In genomic region chr11:79090191-79090590, GRCh38 we compare ENCODE assay signal across 25 cellular contexts.
DNase-seq lines count a peak whose midpoint lies in the region; ATAC-seq and TF ChIP-seq lines count a peak whose summit lies in the region.
"Had no signal": no experiment of that assay in that cellular context is flagged by ENCODE, and none has a peak within 500 bp of the region (broad histone marks: within the 10 kb centered on the region; RNA-seq: fewer than 3 reads in every experiment).

No MANE protein-coding gene starts in this region.

- TF ChIP-seq CTCF in SK-N-SH (IDR thresholded peaks at IDR 0.05): no peak
- TF ChIP-seq CTCF in endodermal cell (conservative IDR thresholded peaks at IDR 0.05): no peak

- H2BK5ac ChIP-seq in trophoblast cell (ENCODE audit: low read depth, low read length, poor library complexity): no peak overlapping the region

- H3K9me3 ChIP-seq in SK-N-SH (no peaks in the 10 kb centered on the region), endodermal cell (ENCODE audit: control insufficient read depth, low read length) (no peaks in the 10 kb centered on the region), trophoblast cell (ENCODE audit: insufficient read depth, low read depth, low read length) (no peaks in the 10 kb centered on the region)

- no peak for TF ChIP-seq RAD21 in SK-N-SH (IDR thresholded peaks at IDR 0.05; ENCODE audit: low read length)

- H3K9ac ChIP-seq in SK-N-SH: no peak overlapping the region
- no peak overlapping the region for H3K9ac ChIP-seq in endodermal cell (ENCODE audit: extremely low read depth, low read length, poor library complexity, severe bottlenecking)
- H3K9ac ChIP-seq in trophoblast cell (ENCODE audit: low read length): no peak overlapping the region

- H3K27me3 ChIP-seq in SK-N-SH (ENCODE audit: insufficient read depth): no peaks in the 10 kb centered on the region
- no peaks in the 10 kb centered on the region for H3K27me3 ChIP-seq in endodermal cell (ENCODE audit: control insufficient read depth, insufficient read depth, low read length, poor library complexity, severe bottlenecking)
- H3K27me3 ChIP-seq in trophoblast cell (ENCODE audit: insufficient read depth, low read length): no peaks in the 10 kb centered on the region

- no peak overlapping the region for H3K4me3 Mint-ChIP-seq in endodermal cell
- H3K4me3 Mint-ChIP-seq: B cell; CD14-positive monocyte; CD8-positive, alpha-beta memory T cell; T-helper 1 cell treated with Interleukin-12 subunit alpha and Interleukin-12 subunit beta and Interleukin-4 antibody, amounts not matched to agents 30 μg/mL and 1 μg/mL, for 36 hours had no signal

- CTCF ChIA-PET in SK-N-SH (lab: Yijun Ruan, JAX): interaction anchor here (0.9 to 4.5 kb wide), 4 partner anchors 8 to 311 kb away, joined by 3 to 34 read pairs (median 4); no protein-coding TSS in a partner anchor

- no peak overlapping the region for H3K4ac ChIP-seq in trophoblast cell (ENCODE audit: low read depth, low read length)

- no peak for ATAC-seq in SK-N-SH treated with all-trans-retinoic acid at 6 μM for 48 hours
- ATAC-seq: HepG2 had no signal

- H3K9me2 ChIP-seq in SK-N-SH: no peaks in the 10 kb centered on the region

- peaks cover 33 to 41% of the 10 kb centered on the region in 2 experiments for H3K4me1 ChIP-seq in SK-N-SH (ENCODE audit: control insufficient read depth in 1 of 2, insufficient read depth in 2 of 2, low read depth in 1 of 2, low read length in 1 of 2)
- H3K4me1 ChIP-seq in endodermal cell (ENCODE audit: control insufficient read depth, insufficient read depth, low read length): peaks cover 40% of the 10 kb centered on the region
- H3K4me1 ChIP-seq in trophoblast cell (ENCODE audit: control insufficient read depth in 1 of 2, insufficient read depth in 2 of 2, low read length in 2 of 2): peaks cover 47 to 65% of the 10 kb centered on the region in 2 experiments

- H3K18ac ChIP-seq in trophoblast cell (ENCODE audit: low read length): no peak overlapping the region

- no peak overlapping the region for H4K8ac ChIP-seq in trophoblast cell (ENCODE audit: low read depth, low read length)

- H2BK120ac ChIP-seq in trophoblast cell (ENCODE audit: insufficient read depth, low read length, poor library complexity): no peak overlapping the region

- peak in 1 of 2 experiments; percentile 36; a peak in 1 of 4 replicates for TF ChIP-seq EP300 in SK-N-SH (IDR thresholded peaks at IDR 0.05; ENCODE audit: borderline replicate concordance in 1 of 2, low read depth in 1 of 2, low read length in 1 of 2)

- POLR2A ChIA-PET in SK-N-SH (lab: Yijun Ruan, JAX): no interaction called here

- no peaks in the 10 kb centered on the region for H3K9me3 Mint-ChIP-seq in endodermal cell
- H3K9me3 Mint-ChIP-seq: T-helper 1 cell treated with Interleukin-12 subunit alpha and Interleukin-12 subunit beta and Interleukin-4 antibody, amounts not matched to agents 30 μg/mL and 1 μg/mL, for 36 hours had no signal

- H2AK5ac ChIP-seq in trophoblast cell (ENCODE audit: low read length): no peak overlapping the region

- DNase-seq in SK-N-SH (no peak), NCI-H69 (lab: John Stamatoyannopoulos, UW) (peak; percentile 87), endodermal cell (no peak), trophoblast cell (peak in 1 of 2 donors; percentile 17), AG08396 (ENCODE audit: low spot score) (no peak)
- no peak for DNase-seq in activated CD4-positive, alpha-beta T cell treated with anti-CD3 and anti-CD28 coated beads, Interleukin-2, amount 50 U/mL, for 48 hours
- DNase-seq: CD8-positive, alpha-beta memory T cell; DMS 273 treated with DMSO at 0.1 percent for 48 hours; DND-41; Karpas-422; NCI-H1105; NCI-H1694 treated with DMSO at 0.1 percent for 48 hours; NCI-H2171; NCI-H345; NCI-H510A treated with DMSO at 0.1 percent for 48 hours; NCI-H748 treated with DMSO at 0.1 percent for 48 hours; NK-92 treated with Interleukin-12 subunit alpha and Interleukin-12 subunit beta, amount 100 ng/mL, for 24 hours; PC-9; RPMI8226; SHP77 had no signal

- peaks cover 54% of the 10 kb centered on the region for H3K79me1 ChIP-seq in trophoblast cell (ENCODE audit: low read length)

- H4K12ac ChIP-seq in trophoblast cell (ENCODE audit: low read depth, low read length): no peak overlapping the region

- no peak overlapping the region for H2BK12ac ChIP-seq in trophoblast cell (ENCODE audit: low read length)

- no peak overlapping the region for H2AFZ ChIP-seq in SK-N-SH (ENCODE audit: low read depth)
- H2AFZ ChIP-seq in trophoblast cell (ENCODE audit: insufficient read depth, low read length, poor library complexity): no peak overlapping the region
- H2AFZ ChIP-seq: PC-9 had no signal

- peak overlapping the region; percentile 48 for H3K27ac Mint-ChIP-seq in endodermal cell
- H3K27ac Mint-ChIP-seq: B cell; CD14-positive monocyte; CD8-positive, alpha-beta memory T cell; T-helper 1 cell treated with Interleukin-12 subunit alpha and Interleukin-12 subunit beta and Interleukin-4 antibody, amounts not matched to agents 30 μg/mL and 1 μg/mL, for 36 hours had no signal

- no peak overlapping the region for H3K23ac ChIP-seq in trophoblast cell (ENCODE audit: low read length)

- H3K4me2 ChIP-seq in SK-N-SH (no peak overlapping the region), trophoblast cell (ENCODE audit: low read length) (no peak overlapping the region)
- H3K4me2 ChIP-seq: PC-9 had no signal

- H3K27ac ChIP-seq in SK-N-SH (ENCODE audit: low read depth in 2 of 2, low read length in 1 of 2): peak overlapping the region in 1 of 2 experiments; percentile 94; a peak in 2 of 4 replicates
- H3K27ac ChIP-seq in endodermal cell (ENCODE audit: low read depth, low read length): no peak overlapping the region
- H3K27ac ChIP-seq in trophoblast cell (ENCODE audit: low read depth, low read length): peak overlapping the region; percentile 99
- H3K27ac ChIP-seq: PC-9 had no signal

- no peaks in the 10 kb centered on the region for H3K27me3 Mint-ChIP-seq in endodermal cell (ENCODE audit: insufficient read depth)
- H3K27me3 Mint-ChIP-seq: B cell had no signal

- no peaks in the 10 kb centered on the region for H3K36me3 Mint-ChIP-seq in endodermal cell (ENCODE audit: low read depth)
- H3K36me3 Mint-ChIP-seq: CD14-positive monocyte; CD8-positive, alpha-beta memory T cell had no signal

- 96% methylated on average over 5 of the region's 6 CpGs for WGBS in SK-N-SH (ENCODE audit: low lambda C conversion rate)
- 87 to 98% methylated on average over 5 to 6 of the region's 6 CpGs for whole genome bisulfite sequencing in endodermal cell (ENCODE audit: insufficient coverage in 1 of 2, insufficient read length in 1 of 2), 2 experiments
- no CpG with 5 or more reads among the region's 6 CpGs for WGBS in trophoblast cell (ENCODE audit: extremely low coverage, insufficient coverage, insufficient read length)

- H3K14ac ChIP-seq in trophoblast cell (ENCODE audit: low read length): no peak overlapping the region

- H4K91ac ChIP-seq in trophoblast cell (ENCODE audit: low read depth, low read length): peak overlapping the region; percentile 52

- peaks cover 37% of the 10 kb centered on the region for H3F3A ChIP-seq in SK-N-SH (replicated peaks; ENCODE audit: insufficient read depth)

- H4K20me1 ChIP-seq in SK-N-SH (ENCODE audit: insufficient read depth): no peaks in the 10 kb centered on the region

- H3K79me2 ChIP-seq in SK-N-SH (ENCODE audit: insufficient read depth) (no peaks in the 10 kb centered on the region), trophoblast cell (ENCODE audit: control insufficient read depth, insufficient read depth, low read length, poor library complexity) (peaks cover 13% of the 10 kb centered on the region)

- peaks cover 57% of the 10 kb centered on the region for H3K4me1 Mint-ChIP-seq in endodermal cell
- H3K4me1 Mint-ChIP-seq: B cell; CD14-positive monocyte; CD8-positive, alpha-beta memory T cell had no signal

- H3K4me3 ChIP-seq in SK-N-SH (ENCODE audit: low read depth in 2 of 2, low read length in 1 of 2): no peak overlapping the region
- H3K4me3 ChIP-seq in endodermal cell (ENCODE audit: low read length): no peak overlapping the region
- no peak overlapping the region for H3K4me3 ChIP-seq in trophoblast cell (ENCODE audit: low read depth, low read length)
- H3K4me3 ChIP-seq: PC-9 had no signal

- H3K36me3 ChIP-seq in SK-N-SH (replicated peaks in 1 of 2; ENCODE audit: control insufficient read depth in 1 of 2, insufficient read depth in 2 of 2, low read length in 1 of 2): no peaks in the 10 kb centered on the region
- no peaks in the 10 kb centered on the region for H3K36me3 ChIP-seq in endodermal cell (ENCODE audit: control insufficient read depth, insufficient read depth, low read length)
- H3K36me3 ChIP-seq in trophoblast cell (ENCODE audit: control insufficient read depth in 1 of 2, insufficient read depth in 2 of 2, low read length in 2 of 2): peaks cover 0 to 5% of the 10 kb centered on the region in 2 experiments

TF ChIP-seq in SK-N-SH, 30 proteins besides CTCF, POLR2A, EP300 and RAD21:
- TF ChIP-seq SIN3A (IDR thresholded peaks at IDR 0.05; ENCODE audit: borderline replicate concordance, low read depth, low read length) (no peak), SMC3 (IDR thresholded peaks at IDR 0.05; ENCODE audit: low read depth, low read length) (no peak), MEF2A (IDR thresholded peaks at IDR 0.05; ENCODE audit: borderline replicate concordance, low read depth) (no peak), MXI1 (IDR thresholded peaks at IDR 0.05; ENCODE audit: low read depth, low read length) (peak; percentile 42; the same call in 1 of the 2 replicates)

TF ChIP-seq in SK-N-SH treated with all-trans-retinoic acid at 6 μM for 48 hours, 23 proteins besides CTCF, POLR2A, EP300 and RAD21 (continues in another document):
- no peak for TF ChIP-seq POU6F1 (CRISPR knock-in tag; IDR thresholded peaks at IDR 0.05; ENCODE audit: borderline replicate concordance, low read depth)
- TF ChIP-seq BACH2 (CRISPR knock-in tag; IDR thresholded peaks at IDR 0.05; ENCODE audit: borderline replicate concordance): no peak
- no peak for TF ChIP-seq ISL1 (CRISPR knock-in tag; IDR thresholded peaks at IDR 0.05)
- TF ChIP-seq ZNF8 (CRISPR knock-in tag; IDR thresholded peaks at IDR 0.05): no peak
- TF ChIP-seq OSR1 (CRISPR knock-in tag; IDR thresholded peaks at IDR 0.05): no peak
- TF ChIP-seq ESRRG (CRISPR knock-in tag; IDR thresholded peaks at IDR 0.05): no peak
